Comparison of ENCODE assay signal across 12 cellular contexts in the genomic region with DNA sequence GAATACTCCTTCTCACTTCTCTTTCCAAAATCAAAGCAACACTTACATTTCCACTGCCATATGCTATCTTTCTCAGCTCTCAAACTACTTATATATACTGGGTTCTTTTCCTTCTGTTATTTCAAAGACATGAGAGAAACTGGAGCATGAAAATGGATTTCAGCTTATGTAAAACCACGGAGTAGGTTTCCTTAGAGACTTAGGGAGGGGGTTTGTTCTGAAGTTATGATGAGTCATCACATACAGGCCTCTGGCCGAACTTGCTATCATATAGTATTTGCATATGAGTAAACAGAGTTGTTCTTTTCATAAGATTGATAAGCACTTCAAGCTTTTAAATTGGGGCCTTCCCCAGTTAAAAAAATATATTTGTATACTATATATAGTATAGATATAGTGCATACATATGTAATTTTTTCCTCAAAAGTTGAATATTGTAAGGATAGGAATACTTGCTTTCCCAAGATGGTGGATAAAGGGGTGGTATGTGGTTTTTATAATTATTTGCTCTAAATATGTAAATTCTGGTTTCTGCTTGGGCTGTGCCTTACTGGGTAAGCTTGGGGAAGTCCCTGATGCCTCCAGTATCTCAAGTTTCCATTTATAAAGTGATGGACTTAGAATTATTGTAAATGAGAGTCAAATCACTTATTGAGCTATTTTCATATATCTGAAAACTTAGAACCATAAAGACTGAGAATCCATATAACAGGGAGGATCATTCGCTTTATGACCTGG.
DNase-seq lines count a peak whose midpoint lies in the region; ATAC-seq, FAIRE-seq and TF ChIP-seq lines count a peak whose summit lies in the region.
"Had no signal": no experiment of that assay in that cellular context is flagged by ENCODE, and none has a peak within 500 bp of the region (broad histone marks: within the 10 kb centered on the region; RNA-seq: fewer than 3 reads in every experiment).

No MANE protein-coding gene starts in this region.

- H3K27ac ChIP-seq in uterus (no peak overlapping the region), kidney (ENCODE audit: low read depth in 2 of 2, low read length in 2 of 2) (no peak overlapping the region)
- H3K27ac ChIP-seq: BLaER1, pancreas had no signal

- intact Hi-C loops in uterus (cut with DNase I; ENCODE audit: low total_unique reads), result no loop called here
- intact Hi-C loops in kidney (cut with DNase I), result no loop called here

- TF ChIP-seq POLR2A in uterus (IDR thresholded peaks at IDR 0.05), result no peak

- no peaks in the 10 kb centered on the region for H3K36me3 ChIP-seq in uterus
- H3K36me3 ChIP-seq in kidney (ENCODE audit: control insufficient read depth in 1 of 2, insufficient read depth in 2 of 2, low read length in 2 of 2), result no peaks in the 10 kb centered on the region
- H3K36me3 ChIP-seq: BLaER1, pancreas had no signal

- peak; percentile 2 for DNase-seq in COLO668 (lab: John Stamatoyannopoulos, UW; ENCODE audit: unreplicated experiment)
- peak; percentile 59 for DNase-seq in NCI-H226
- peak; percentile 8 for DNase-seq in fibroblast of gingiva (ENCODE audit: low read depth)
- DNase-seq in GM10248 (ENCODE audit: extremely low spot score), result no peak
- DNase-seq in uterus, result no peak
- DNase-seq in NOMO-1 treated with dmso at 0.1 percent for 144 hours (lab: John Stamatoyannopoulos, UW; ENCODE audit: unreplicated experiment), result no peak
- no peak for DNase-seq in kidney
- DNase-seq: activated B cell treated with CpG ODN at 0.5 μM for 24 hours, NCI-H1105, pancreas had no signal

- peak; percentile 74 for ATAC-seq in GM21723 (IDR thresholded peaks at IDR 0.05; ENCODE audit: unreplicated experiment)

- no peaks in the 10 kb centered on the region for H3K9me3 ChIP-seq in uterus
- H3K9me3 ChIP-seq in kidney (ENCODE audit: control insufficient read depth in 1 of 2, low read length in 2 of 2), result no peaks in the 10 kb centered on the region
- H3K9me3 ChIP-seq: BLaER1, pancreas had no signal

- CTCF ChIA-PET in GM10248 (lab: Yijun Ruan, JAX), result interaction anchor here (0.9 to 1.6 kb wide), 6 partner anchors 8 to 50 kb away, joined by 3 to 4 read pairs (median 3); no protein-coding TSS in a partner anchor

- H3K4me3 ChIP-seq in uterus, result no peak overlapping the region
- no peak overlapping the region for H3K4me3 ChIP-seq in kidney (ENCODE audit: low read length in 2 of 2)
- H3K4me3 ChIP-seq: BLaER1, pancreas had no signal

- POLR2A ChIA-PET in GM10248 (lab: Yijun Ruan, JAX), result no interaction called here

- TF ChIP-seq CTCF in GM10248 (IDR thresholded peaks at IDR 0.05; ENCODE audit: control extremely low read depth, extremely low read depth, low read depth, missing control alignments) (no peak), uterus (IDR thresholded peaks at IDR 0.05) (no peak), kidney (IDR thresholded peaks at IDR 0.05; ENCODE audit: borderline replicate concordance, extremely low read depth, insufficient read depth) (no peak)

- H3K27me3 ChIP-seq in uterus, result no peaks in the 10 kb centered on the region
- H3K27me3 ChIP-seq: BLaER1, pancreas had no signal

- no peak overlapping the region for H3K9ac ChIP-seq in kidney (ENCODE audit: low read length in 2 of 2)
- H3K9ac ChIP-seq: BLaER1 had no signal

- H3K4me1 ChIP-seq in uterus (no peaks in the 10 kb centered on the region), kidney (ENCODE audit: control insufficient read depth in 1 of 2, insufficient read depth in 1 of 2, low read depth in 1 of 2, low read length in 2 of 2) (no peaks in the 10 kb centered on the region)
- H3K4me1 ChIP-seq: BLaER1 had no signal

- no peak for FAIRE-seq in kidney (lab: Jason Lieb, UNC)
- FAIRE-seq: pancreas had no signal

Comparison
In these comparisons a context has a peak if more than half of its experiments do, and no peak if none do; other contexts are left out.
1. DNase-seq: peak in COLO668 (single experiment), NCI-H226 (single experiment) and fibroblast of gingiva (single experiment); none in GM10248 (single experiment), uterus (0 of 2), NOMO-1 treated with dmso at 0.1 percent for 144 hours (single experiment) and kidney (single experiment).